In the genomic region with DNA sequence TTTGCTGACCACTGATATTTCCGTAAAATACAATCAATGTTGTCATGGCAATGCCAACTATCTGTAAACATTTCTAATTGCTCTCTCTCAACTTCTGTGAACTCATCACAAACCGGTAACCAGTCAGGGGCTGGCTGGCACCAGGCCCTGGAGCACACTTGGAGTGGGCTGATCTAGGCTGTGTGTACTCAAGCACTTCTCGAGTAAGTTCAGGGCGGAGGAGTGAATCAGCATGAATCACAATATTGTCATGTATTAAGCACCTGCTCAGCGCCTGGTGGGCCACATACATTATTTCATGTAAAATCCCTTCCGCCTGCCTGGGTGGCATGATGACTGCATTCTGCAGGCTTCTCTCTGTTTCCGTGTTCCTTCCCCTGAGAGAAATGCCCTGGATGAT, we compare ENCODE assay signal across 9 cellular contexts.
DNase-seq lines count a peak whose midpoint lies in the region; ATAC-seq and TF ChIP-seq lines count a peak whose summit lies in the region.
"Had no signal": no experiment of that assay in that cellular context is flagged by ENCODE, and none has a peak within 500 bp of the region (broad histone marks: within the 10 kb centered on the region; RNA-seq: fewer than 3 reads in every experiment).

No MANE protein-coding gene starts in this region.

- no peak for TF ChIP-seq CTCF in IMR-90 (conservative IDR thresholded peaks at IDR 0.05; ENCODE audit: low read depth, low read length)

- TF ChIP-seq POLR2A in IMR-90 (IDR thresholded peaks at IDR 0.05; ENCODE audit: low read depth, low read length) (no peak), GM18505 (IDR thresholded peaks at IDR 0.05; ENCODE audit: borderline replicate concordance, extremely low read depth, insufficient read depth, insufficient read length) (no peak)

- no peak overlapping the region for H2BK15ac ChIP-seq in IMR-90 (ENCODE audit: low read depth, low read length)

- H3K14ac ChIP-seq in IMR-90 (replicated peaks; ENCODE audit: low read depth, low read length): no peak overlapping the region

- no peak overlapping the region for H2BK120ac ChIP-seq in IMR-90 (ENCODE audit: low read depth, low read length)

- DNase-seq in A172 (ENCODE audit: low spot score): peak; percentile 91
- peak; percentile 80 for DNase-seq in IMR-90
- DNase-seq in SJCRH30: peak; percentile 93
- DNase-seq in islet precursor cell: peak; percentile 37
- no peak for DNase-seq in NCI-H2171 treated with DMSO at 0.1 percent for 48 hours (lab: John Stamatoyannopoulos, UW)
- DNase-seq: CD4-positive, CD25-positive, alpha-beta regulatory T cell had no signal

- no peaks in the 10 kb centered on the region for H3K9me1 ChIP-seq in IMR-90 (ENCODE audit: insufficient read depth, low read length)

- H4K91ac ChIP-seq in IMR-90 (ENCODE audit: insufficient read depth, low read depth, low read length): no peak overlapping the region

- H3K27ac ChIP-seq in IMR-90 (ENCODE audit: insufficient read depth, low read length) (no peak overlapping the region), SJCRH30 (peak overlapping the region; percentile 69)

- H3K79me1 ChIP-seq in IMR-90 (ENCODE audit: low read depth in 1 of 2, low read length in 2 of 2): no peaks in the 10 kb centered on the region

- no peak overlapping the region for H3K18ac ChIP-seq in IMR-90 (ENCODE audit: low read depth, low read length)

- no peaks in the 10 kb centered on the region for H3K36me3 ChIP-seq in IMR-90 (ENCODE audit: control insufficient read depth, insufficient read depth, low read length)
- H3K36me3 ChIP-seq in SJCRH30: no peaks in the 10 kb centered on the region

- H3K23ac ChIP-seq in IMR-90 (ENCODE audit: low read depth, low read length): no peak overlapping the region

- H4K5ac ChIP-seq in IMR-90 (ENCODE audit: low read depth, low read length): no peak overlapping the region

- dilution Hi-C loops in IMR-90 (cut with HindIII; ENCODE audit: low sequenced_read_pairs, unreplicated experiment): no loop called here

- H3K9ac ChIP-seq in IMR-90 (ENCODE audit: low read depth, low read length): no peak overlapping the region

- no peak for TF ChIP-seq RAD21 in IMR-90 (IDR thresholded peaks at IDR 0.05; ENCODE audit: low read length)

- H4K20me1 ChIP-seq in IMR-90 (ENCODE audit: insufficient read depth, low read length): no peaks in the 10 kb centered on the region

- H2AK9ac ChIP-seq in IMR-90 (replicated peaks; ENCODE audit: low read depth, low read length, poor library complexity): no peak overlapping the region

- H3K56ac ChIP-seq in IMR-90 (ENCODE audit: extremely low read depth, insufficient read depth, low read length): no peak overlapping the region

- H3K4me3 ChIP-seq in IMR-90 (ENCODE audit: insufficient read depth, low read depth, low read length): no peak overlapping the region
- no peak overlapping the region for H3K4me3 ChIP-seq in SJCRH30

- no CpG with 5 or more reads among the region's 7 CpGs for WGBS in IMR-90 (ENCODE audit: extremely low coverage in 2 of 2, insufficient read length in 1 of 2), 2 experiments

- H2AFZ ChIP-seq in IMR-90 (replicated peaks; ENCODE audit: low read length, poor library complexity): no peak overlapping the region

- H3K4me1 ChIP-seq in IMR-90 (ENCODE audit: control insufficient read depth, insufficient read depth, low read length) (no peaks in the 10 kb centered on the region), SJCRH30 (peaks cover 27% of the 10 kb centered on the region)

- BruUV-seq in IMR-90 (replicated peaks; lab: Mats Ljungman, UMichigan): no TSS peak

- no peak overlapping the region for H4K8ac ChIP-seq in IMR-90 (ENCODE audit: low read depth in 2 of 2, low read length in 2 of 2)

- no peak overlapping the region for H2AK5ac ChIP-seq in IMR-90 (ENCODE audit: low read depth, low read length)

- in situ Hi-C loops in IMR-90 (cut with MboI; ENCODE audit: low sequenced_read_pairs): no loop called here

- no peak overlapping the region for H3K4me2 ChIP-seq in IMR-90 (ENCODE audit: low read depth, low read length)

- intact Hi-C loops in IMR-90 (cut with micrococcal nuclease): loop anchor here (10.0 kb wide), 1 partner anchor 565 kb away; no protein-coding TSS in a partner anchor

- no peak overlapping the region for H3K4ac ChIP-seq in IMR-90 (ENCODE audit: low read depth, low read length)

- H3K27me3 ChIP-seq in IMR-90 (ENCODE audit: control insufficient read depth, insufficient read depth, low read length) (no peaks in the 10 kb centered on the region), SJCRH30 (no peaks in the 10 kb centered on the region)

- no peak overlapping the region for H2BK5ac ChIP-seq in IMR-90 (ENCODE audit: low read depth, low read length, poor library complexity, severe bottlenecking)

- CTCF ChIA-PET in IMR-90 (lab: Yijun Ruan, JAX): no interaction called here

- H2BK20ac ChIP-seq in IMR-90 (ENCODE audit: low read depth, low read length): no peak overlapping the region

- peak; percentile 37 for ATAC-seq in IMR-90 (ENCODE audit: low read depth)
- no peak for ATAC-seq in GM18909 (IDR thresholded peaks at IDR 0.05; ENCODE audit: poor library complexity, unreplicated experiment)
- ATAC-seq in GM19328 (IDR thresholded peaks at IDR 0.05; ENCODE audit: unreplicated experiment): no peak
- ATAC-seq in GM18505 (IDR thresholded peaks at IDR 0.05; ENCODE audit: unreplicated experiment): no peak

- H3K9me3 ChIP-seq in IMR-90 (ENCODE audit: control insufficient read depth, insufficient read depth, low read length) (no peaks in the 10 kb centered on the region), SJCRH30 (replicated peaks) (no peaks in the 10 kb centered on the region)

- POLR2A ChIA-PET in IMR-90 (lab: Charles Lee; ENCODE audit: unreplicated experiment): no interaction called here

TF ChIP-seq in IMR-90, 13 proteins besides CTCF, POLR2A, EP300 and RAD21:
- TF ChIP-seq MAZ (IDR thresholded peaks at IDR 0.05; ENCODE audit: borderline replicate concordance, low read depth, low read length): no peak
- TF ChIP-seq SMC3 (IDR thresholded peaks at IDR 0.05; ENCODE audit: low read depth, low read length): no peak
- no peak for TF ChIP-seq NFE2L2 (IDR thresholded peaks at IDR 0.05; ENCODE audit: low read depth, low read length)
- TF ChIP-seq RCOR1 (IDR thresholded peaks at IDR 0.05; ENCODE audit: insufficient replicate concordance, low read length): no peak
- TF ChIP-seq, protein P1, sequence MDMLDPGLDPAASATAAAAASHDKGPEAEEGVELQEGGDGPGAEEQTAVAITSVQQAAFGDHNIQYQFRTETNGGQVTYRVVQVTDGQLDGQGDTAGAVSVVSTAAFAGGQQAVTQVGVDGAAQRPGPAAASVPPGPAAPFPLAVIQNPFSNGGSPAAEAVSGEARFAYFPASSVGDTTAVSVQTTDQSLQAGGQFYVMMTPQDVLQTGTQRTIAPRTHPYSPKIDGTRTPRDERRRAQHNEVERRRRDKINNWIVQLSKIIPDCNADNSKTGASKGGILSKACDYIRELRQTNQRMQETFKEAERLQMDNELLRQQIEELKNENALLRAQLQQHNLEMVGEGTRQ (IDR thresholded peaks at IDR 0.05; ENCODE audit: low read depth, low read length): no peak
- no peak for TF ChIP-seq CHD1 (IDR thresholded peaks at IDR 0.05; ENCODE audit: low read depth, low read length)
- no peak for TF ChIP-seq RFX5 (IDR thresholded peaks at IDR 0.05; ENCODE audit: low read depth, low read length)
- no peak for TF ChIP-seq MXI1 (IDR thresholded peaks at IDR 0.05; ENCODE audit: borderline replicate concordance, low read depth, low read length)
- TF ChIP-seq FOS (IDR thresholded peaks at IDR 0.05; ENCODE audit: low read depth, low read length): 0 out of 2 replicates have a peak, but pooled peaks have one; percentile 5
- TF ChIP-seq CEBPB (IDR thresholded peaks at IDR 0.05; ENCODE audit: low read depth, low read length): no peak
- TF ChIP-seq, protein P2, sequence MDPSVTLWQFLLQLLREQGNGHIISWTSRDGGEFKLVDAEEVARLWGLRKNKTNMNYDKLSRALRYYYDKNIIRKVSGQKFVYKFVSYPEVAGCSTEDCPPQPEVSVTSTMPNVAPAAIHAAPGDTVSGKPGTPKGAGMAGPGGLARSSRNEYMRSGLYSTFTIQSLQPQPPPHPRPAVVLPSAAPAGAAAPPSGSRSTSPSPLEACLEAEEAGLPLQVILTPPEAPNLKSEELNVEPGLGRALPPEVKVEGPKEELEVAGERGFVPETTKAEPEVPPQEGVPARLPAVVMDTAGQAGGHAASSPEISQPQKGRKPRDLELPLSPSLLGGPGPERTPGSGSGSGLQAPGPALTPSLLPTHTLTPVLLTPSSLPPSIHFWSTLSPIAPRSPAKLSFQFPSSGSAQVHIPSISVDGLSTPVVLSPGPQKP (IDR thresholded peaks at IDR 0.05; ENCODE audit: borderline replicate concordance, low read depth, low read length): no peak
- TF ChIP-seq MAFK (IDR thresholded peaks at IDR 0.05; ENCODE audit: low read depth, low read length): no peak
- 0 out of 2 replicates have a peak, but pooled peaks have one; percentile 14 for TF ChIP-seq BHLHE40 (IDR thresholded peaks at IDR 0.05; ENCODE audit: low read depth, low read length)
